31 cellular contexts compared by ENCODE assay signal in the genomic region with DNA sequence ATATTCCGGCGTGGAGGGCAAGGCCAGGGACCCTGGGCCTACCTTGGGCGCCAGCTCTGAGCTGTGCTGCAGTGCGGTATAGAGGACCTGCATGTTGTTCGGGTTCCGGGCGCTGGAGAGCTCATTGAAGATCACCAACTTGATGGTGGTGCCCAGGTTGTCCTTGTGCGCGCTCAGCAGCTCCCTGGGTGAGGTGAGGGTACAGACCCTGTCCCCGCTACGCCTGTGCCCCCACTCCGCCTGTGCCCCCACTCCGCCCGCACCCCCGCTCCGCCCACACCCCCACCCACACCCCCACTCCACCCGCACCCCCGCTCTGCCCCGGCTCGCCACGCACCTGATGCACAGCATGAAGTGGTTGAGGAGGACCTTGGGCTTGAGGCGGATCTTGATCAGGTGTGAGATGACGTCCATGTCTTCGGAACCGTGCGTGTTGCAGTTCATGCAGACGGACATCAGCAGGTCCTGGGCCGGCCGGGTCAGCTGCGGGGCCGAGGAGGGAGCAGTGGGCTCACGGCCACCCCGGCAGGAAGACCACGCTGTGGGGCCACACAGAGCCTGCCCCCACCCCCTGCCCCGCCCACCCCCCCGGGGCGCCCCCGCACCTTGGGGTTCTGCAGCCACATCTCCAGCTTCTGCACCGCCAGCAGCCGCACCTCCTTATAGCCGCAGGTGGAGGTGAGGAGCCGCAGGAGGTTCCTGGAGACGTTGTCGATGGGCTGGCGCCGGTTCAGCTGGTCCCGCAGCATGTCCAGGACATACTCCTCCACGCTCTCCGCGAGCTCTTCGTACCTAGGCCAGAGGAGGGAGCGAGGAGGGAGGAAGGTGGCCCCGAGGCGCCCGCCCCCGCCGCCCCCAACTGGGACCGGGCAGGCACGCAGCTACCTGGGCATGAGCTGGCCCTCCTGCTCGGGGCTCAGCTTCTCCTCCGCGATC. TPM values are rescaled to one million over a fixed set of nuclear protein-coding genes. Genes with fewer than 3 reads are reported as not detected.
"Had no signal": no experiment of that assay in that cellular context is flagged by ENCODE, and none has a peak within 500 bp of the region (broad histone marks: within the 10 kb centered on the region; RNA-seq: fewer than 3 reads in every experiment).

No MANE protein-coding gene starts in this region.

- ATAC-seq: activated CD4-positive, CD25-positive, alpha-beta regulatory T cell treated with anti-CD3 and anti-CD28 coated beads, Interleukin-2, amount 50 U/mL, for 24 hours; activated CD8-positive, alpha-beta T cell treated with anti-CD3 and anti-CD28 coated beads for 36 hours; activated naive CD4-positive, alpha-beta T cell treated with anti-CD3 and anti-CD28 coated beads, Interleukin-2, amount 50 U/mL, for 72 hours; activated T-cell treated with anti-CD3 and anti-CD28 coated beads, Interleukin-2, amount 50 U/mL, for 4 hours; activated T-helper 17 cell treated with anti-CD3 and anti-CD28 coated beads, Interleukin-2, amount 50 U/mL, for 72 hours; gastroesophageal sphincter; T-helper 17 cell had no signal

- H3K9me3 ChIP-seq: ascending aorta, breast epithelium, colonic mucosa, esophagus squamous epithelium, gastroesophageal sphincter had no signal

- H3K27ac ChIP-seq: ascending aorta, breast epithelium, cardiac muscle cell, colonic mucosa, epithelial cell of prostate, esophagus squamous epithelium, gastroesophageal sphincter, WERI-Rb-1 had no signal

- FAIRE-seq: endometrium, endothelial cell of umbilical vein had no signal

- H3K4me3 ChIP-seq: ascending aorta, breast epithelium, cardiac muscle cell, colonic mucosa, esophagus squamous epithelium, gastroesophageal sphincter had no signal

- H3K27me3 ChIP-seq: ascending aorta, breast epithelium, cardiac muscle cell, colonic mucosa, esophagus squamous epithelium, gastroesophageal sphincter had no signal

- DNase-seq: activated B cell treated with CpG ODN at 0.5 μM for 24 hours; activated CD4-positive, alpha-beta T cell treated with anti-CD3 and anti-CD28 coated beads for 48 hours; activated CD4-positive, alpha-beta T cell treated with anti-CD3 and anti-CD28 coated beads, Interleukin-2, amount 50 U/mL, for 1 hour; activated CD4-positive, alpha-beta T cell treated with anti-CD3 and anti-CD28 coated beads, Interleukin-2, amount 50 U/mL, for 48 hours; activated CD8-positive, alpha-beta memory T cell treated with anti-CD3 and anti-CD28 coated beads for 24 hours; activated CD8-positive, alpha-beta T cell treated with anti-CD3 and anti-CD28 coated beads for 36 hours; activated effector memory CD4-positive, alpha-beta T cell treated with Interleukin-2 at 50 U/mL for 16 hours; activated gamma-delta T cell treated with Interleukin-2 at 50 U/mL for 16 hours; activated naive CD4-positive, alpha-beta T cell treated with anti-CD3 and anti-CD28 coated beads for 36 hours; activated naive CD8-positive, alpha-beta T cell treated with anti-CD3 and anti-CD28 coated beads, Interleukin-2, amount 10 ng/mL, durations not matched to agents 7 days and 5 days; activated T-cell treated with anti-CD3 and anti-CD28 coated beads, Interleukin-2, amount 50 U/mL, for 4 hours; central memory CD4-positive, alpha-beta T cell; cerebellar nuclear complex; colonic mucosa; effector CD8-positive, alpha-beta T cell; esophagus squamous epithelium; foreskin melanocyte; T-helper 1 cell; T-helper 17 cell; T1000; WERI-Rb-1 had no signal

RNA-seq across cellular contexts. Expression of a gene that starts 57.4 kb away (rescaled TPM):
- total RNA-seq: activated B cell treated with CpG ODN at 0.5 μM for 24 hours; activated CD8-positive, alpha-beta T cell treated with anti-CD3 and anti-CD28 coated beads for 36 hours; activated naive CD8-positive, alpha-beta T cell treated with anti-CD3 and anti-CD28 coated beads, Interleukin-2, amount 10 ng/mL, durations not matched to agents 7 days and 5 days; activated T-helper 17 cell treated with anti-CD3 and anti-CD28 coated beads, Interleukin-2, amount 50 U/mL, for 72 hours; ascending aorta; endothelial cell of umbilical vein; T-helper 17 cell had no signal
